ENCODE assay signal across 1 cellular context in genomic region chr3:117874028-117874765, GRCh38.
TF ChIP-seq lines count a peak whose summit lies in the region.

No MANE protein-coding gene starts in this region.

TF ChIP-seq in IMR-90, 13 proteins besides CTCF, POLR2A, EP300 and RAD21 (continued from another document):
- no peak for TF ChIP-seq ELK1 (IDR thresholded peaks at IDR 0.05; ENCODE audit: borderline replicate concordance, low read depth, low read length)
- TF ChIP-seq CHD1 (IDR thresholded peaks at IDR 0.05; ENCODE audit: low read depth, low read length): no peak
- TF ChIP-seq BHLHE40 (IDR thresholded peaks at IDR 0.05; ENCODE audit: low read depth, low read length): no peak
- TF ChIP-seq, protein P1, sequence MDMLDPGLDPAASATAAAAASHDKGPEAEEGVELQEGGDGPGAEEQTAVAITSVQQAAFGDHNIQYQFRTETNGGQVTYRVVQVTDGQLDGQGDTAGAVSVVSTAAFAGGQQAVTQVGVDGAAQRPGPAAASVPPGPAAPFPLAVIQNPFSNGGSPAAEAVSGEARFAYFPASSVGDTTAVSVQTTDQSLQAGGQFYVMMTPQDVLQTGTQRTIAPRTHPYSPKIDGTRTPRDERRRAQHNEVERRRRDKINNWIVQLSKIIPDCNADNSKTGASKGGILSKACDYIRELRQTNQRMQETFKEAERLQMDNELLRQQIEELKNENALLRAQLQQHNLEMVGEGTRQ (IDR thresholded peaks at IDR 0.05; ENCODE audit: low read depth, low read length): no peak
- TF ChIP-seq RFX5 (IDR thresholded peaks at IDR 0.05; ENCODE audit: low read depth, low read length): no peak
- no peak for TF ChIP-seq RCOR1 (IDR thresholded peaks at IDR 0.05; ENCODE audit: insufficient replicate concordance, low read length)
- TF ChIP-seq CEBPB (IDR thresholded peaks at IDR 0.05; ENCODE audit: low read depth, low read length): no peak
- no peak for TF ChIP-seq FOS (IDR thresholded peaks at IDR 0.05; ENCODE audit: low read depth, low read length)
- no peak for TF ChIP-seq MXI1 (IDR thresholded peaks at IDR 0.05; ENCODE audit: borderline replicate concordance, low read depth, low read length)
- TF ChIP-seq NFE2L2 (IDR thresholded peaks at IDR 0.05; ENCODE audit: low read depth, low read length): no peak
- no peak for TF ChIP-seq MAFK (IDR thresholded peaks at IDR 0.05; ENCODE audit: low read depth, low read length)
